14 cellular contexts compared by ENCODE assay signal in the genomic region with DNA sequence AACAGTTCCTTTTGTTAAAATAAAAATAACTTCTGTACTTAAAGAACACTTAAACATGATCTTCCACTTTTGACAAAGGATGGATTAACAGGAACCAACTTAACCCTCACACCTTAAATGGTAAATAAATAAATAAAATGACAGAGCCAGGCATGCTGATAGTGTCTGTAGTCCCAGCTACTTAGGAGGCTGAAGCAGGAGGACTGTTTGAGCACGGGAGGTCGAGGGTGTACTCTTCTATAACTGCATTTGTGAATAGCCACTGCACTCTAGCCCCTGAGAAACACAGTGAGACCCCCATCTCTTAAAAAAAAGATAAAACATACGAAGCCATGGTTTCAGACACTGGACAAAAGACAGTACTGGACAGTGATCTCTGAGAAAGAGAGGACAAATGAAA. TPM values are rescaled to one million over a fixed set of nuclear protein-coding genes. Genes with fewer than 3 reads are reported as not detected.
DNase-seq lines count a peak whose midpoint lies in the region; ATAC-seq and TF ChIP-seq lines count a peak whose summit lies in the region.
"Had no signal": no experiment of that assay in that cellular context is flagged by ENCODE, and none has a peak within 500 bp of the region (broad histone marks: within the 10 kb centered on the region; RNA-seq: fewer than 3 reads in every experiment).

No MANE protein-coding gene starts in this region.

- POLR2A ChIA-PET in PC-9 (lab: Charles Lee; ENCODE audit: unreplicated experiment) = no interaction called here

- H3K27ac Mint-ChIP-seq in H9 (peak overlapping the region; percentile 5 to 67 (median 6); a peak in 5 of 7 replicates), endodermal cell (peak overlapping the region; percentile 62), nephron (peak overlapping the region; percentile 31 to 82 (median 52))
- no peak overlapping the region for H3K27ac Mint-ChIP-seq in activated naive CD8-positive, alpha-beta T cell treated with anti-CD3 and anti-CD28 coated beads, Interleukin-2, amount 50 U/mL, for 24 hours

- no peak overlapping the region for H3K18ac ChIP-seq in H9 (ENCODE audit: insufficient read length, low read depth, low read length)

- H2BK15ac ChIP-seq in H9 (ENCODE audit: low read depth, low read length) = no peak overlapping the region

- H3K4ac ChIP-seq in H9 (ENCODE audit: low read depth, low read length) = no peak overlapping the region

- H3K9me3 ChIP-seq in H9 (ENCODE audit: control insufficient read depth, low read depth, low read length) (no peaks in the 10 kb centered on the region), PC-9 (ENCODE audit: insufficient read depth, low read depth) (peaks cover 14% of the 10 kb centered on the region), endodermal cell (ENCODE audit: control insufficient read depth, low read length) (peaks cover 45% of the 10 kb centered on the region), sigmoid colon (peaks cover 0 to 4% (median 0%) of the 10 kb centered on the region in 4 donors)

- BruUV-seq in PC-9 (replicated peaks; lab: Mats Ljungman, UMichigan) = no TSS peak

- H2BK12ac ChIP-seq in H9 (ENCODE audit: insufficient read length, low read depth, low read length) = no peak overlapping the region

- peaks cover 15 to 31% (median 27%) of the 10 kb centered on the region in 3 experiments for H3K36me3 Mint-ChIP-seq in H9 (ENCODE audit: insufficient read depth in 1 of 3, low read depth in 3 of 3)
- H3K36me3 Mint-ChIP-seq in endodermal cell (ENCODE audit: low read depth) = peaks cover 55% of the 10 kb centered on the region
- peaks cover 78% of the 10 kb centered on the region for H3K36me3 Mint-ChIP-seq in nephron (ENCODE audit: low read depth)
- peaks cover 41% of the 10 kb centered on the region for H3K36me3 Mint-ChIP-seq in activated naive CD8-positive, alpha-beta T cell treated with anti-CD3 and anti-CD28 coated beads, Interleukin-2, amount 50 U/mL, for 24 hours (ENCODE audit: low read depth)

- H2AK5ac ChIP-seq in H9 (ENCODE audit: insufficient read length, low read length) = no peak overlapping the region

- H3K14ac ChIP-seq in H9 (ENCODE audit: insufficient read depth, low read length) = no peak overlapping the region

- H3K36me3 ChIP-seq in PC-9 (ENCODE audit: low read depth) (peaks cover 59% of the 10 kb centered on the region), endodermal cell (ENCODE audit: control insufficient read depth, insufficient read depth, low read length) (peaks cover 41% of the 10 kb centered on the region), sigmoid colon (peaks cover 0 to 10% (median 0%) of the 10 kb centered on the region in 4 donors)

- TF ChIP-seq EP300 in sigmoid colon (IDR thresholded peaks at IDR 0.05) = no peak

- H3K56ac ChIP-seq in H9 (ENCODE audit: insufficient read length, low read depth, low read length) = no peak overlapping the region

- no peak overlapping the region for H4K8ac ChIP-seq in H9 (replicated peaks; ENCODE audit: insufficient read length, low read depth, low read length)

- H3K23me2 ChIP-seq in H9 (ENCODE audit: insufficient read length, low read depth, low read length, poor library complexity, severe bottlenecking) = no peaks in the 10 kb centered on the region

- peaks cover 6 to 17% of the 10 kb centered on the region in 2 experiments; a peak in 3 of 4 replicates for H3K4me1 Mint-ChIP-seq in H9
- peaks cover 25% of the 10 kb centered on the region for H3K4me1 Mint-ChIP-seq in endodermal cell
- H3K4me1 Mint-ChIP-seq in nephron = peaks cover 14% of the 10 kb centered on the region
- peaks cover 23% of the 10 kb centered on the region for H3K4me1 Mint-ChIP-seq in activated naive CD8-positive, alpha-beta T cell treated with anti-CD3 and anti-CD28 coated beads, Interleukin-2, amount 50 U/mL, for 24 hours

- TF ChIP-seq POLR2A in sigmoid colon (IDR thresholded peaks at IDR 0.05) = no peak

- no peak for TF ChIP-seq CTCF in H9 (conservative IDR thresholded peaks at IDR 0.05)
- TF ChIP-seq CTCF in PC-9 (conservative IDR thresholded peaks at IDR 0.05) = no peak
- TF ChIP-seq CTCF in endodermal cell (conservative IDR thresholded peaks at IDR 0.05) = no peak
- TF ChIP-seq CTCF in nephron (IDR thresholded peaks at IDR 0.05; ENCODE audit: unreplicated experiment in 3 of 3) = no peak
- TF ChIP-seq CTCF in sigmoid colon (IDR thresholded peaks at IDR 0.05) = no peak

- H2AFZ ChIP-seq in H9 (ENCODE audit: low read length) (no peak overlapping the region), PC-9 (no peak overlapping the region)

- no peaks in the 10 kb centered on the region for H3K9me2 ChIP-seq in PC-9 (ENCODE audit: insufficient read depth)

- no peaks in the 10 kb centered on the region for H3K27me3 Mint-ChIP-seq in H9 (ENCODE audit: low read depth)
- no peaks in the 10 kb centered on the region for H3K27me3 Mint-ChIP-seq in endodermal cell (ENCODE audit: insufficient read depth)
- H3K27me3 Mint-ChIP-seq in nephron (ENCODE audit: low read depth) = no peaks in the 10 kb centered on the region
- H3K27me3 Mint-ChIP-seq in activated naive CD8-positive, alpha-beta T cell treated with anti-CD3 and anti-CD28 coated beads, Interleukin-2, amount 50 U/mL, for 24 hours = no peaks in the 10 kb centered on the region

- H3T11ph ChIP-seq in H9 (ENCODE audit: low read length) = no peak overlapping the region

- H3K27me3 ChIP-seq in H9 (ENCODE audit: insufficient read depth, low read length) = no peaks in the 10 kb centered on the region
- H3K27me3 ChIP-seq in PC-9 (ENCODE audit: insufficient read depth, low read depth) = no peaks in the 10 kb centered on the region
- H3K27me3 ChIP-seq in endodermal cell (ENCODE audit: control insufficient read depth, insufficient read depth, low read length, poor library complexity, severe bottlenecking) = no peaks in the 10 kb centered on the region
- H3K27me3 ChIP-seq in sigmoid colon = no peaks in the 10 kb centered on the region
- H3K27me3 ChIP-seq: BLaER1 treated with 17β-estradiol and CSF1 and Interleukin-3, amounts not matched to agents 10 nM and 100 nM; Peyer's patch had no signal

- H3K23ac ChIP-seq in H9 (ENCODE audit: insufficient read length, low read depth, low read length) = no peak overlapping the region

- H3K4me3 Mint-ChIP-seq in H9 (no peak overlapping the region), endodermal cell (no peak overlapping the region), nephron (no peak overlapping the region)
- no peak overlapping the region for H3K4me3 Mint-ChIP-seq in activated naive CD8-positive, alpha-beta T cell treated with anti-CD3 and anti-CD28 coated beads, Interleukin-2, amount 50 U/mL, for 24 hours

- no peak overlapping the region for H3K9ac ChIP-seq in H9 (ENCODE audit: extremely low read depth, insufficient read length, low read length)
- no peak overlapping the region for H3K9ac ChIP-seq in endodermal cell (ENCODE audit: extremely low read depth, low read length, poor library complexity, severe bottlenecking)
- H3K9ac ChIP-seq: BLaER1 treated with 17β-estradiol and CSF1 and Interleukin-3, amounts not matched to agents 10 nM and 100 nM had no signal

- no peak overlapping the region for H2BK20ac ChIP-seq in H9 (ENCODE audit: low read depth, low read length, poor library complexity, severe bottlenecking)

- no peak overlapping the region for H4K5ac ChIP-seq in H9 (ENCODE audit: insufficient read length, low read depth, low read length)

- H3K4me1 ChIP-seq in H9 (ENCODE audit: insufficient read depth, low read length) (no peaks in the 10 kb centered on the region), PC-9 (replicated peaks; ENCODE audit: insufficient read depth) (no peaks in the 10 kb centered on the region), endodermal cell (ENCODE audit: control insufficient read depth, insufficient read depth, low read length) (peaks cover 3% of the 10 kb centered on the region), sigmoid colon (peaks cover 0 to 29% (median 24%) of the 10 kb centered on the region in 4 donors)

- H2BK5ac ChIP-seq in H9 (ENCODE audit: insufficient read length, low read length) = no peak overlapping the region

- DNase-seq in H9 (no peak), PC-9 (no peak), endodermal cell (no peak), sigmoid colon (no peak)
- no peak for DNase-seq in stimulated activated naive CD8-positive, alpha-beta T cell treated with anti-CD3 and anti-CD28 coated beads, Interleukin-15, Interleukin-2, amounts not matched to agents 100 U/mL and 50 U/mL, for 24 hours
- no peak for DNase-seq in activated naive CD8-positive, alpha-beta T cell treated with anti-CD3 and anti-CD28 coated beads, Interleukin-2, amount 50 U/mL, for 24 hours
- DNase-seq: NCI-H1436, NCI-H2029 treated with DMSO at 0.1 percent for 48 hours, NCI-H510A, NCI-H82, Peyer's patch, SHP77 had no signal

- H3K4me3 ChIP-seq in PC-9 (no peak overlapping the region), endodermal cell (ENCODE audit: low read length) (no peak overlapping the region), sigmoid colon (no peak overlapping the region)
- H3K4me3 ChIP-seq: BLaER1 treated with 17β-estradiol and CSF1 and Interleukin-3, amounts not matched to agents 10 nM and 100 nM; Peyer's patch had no signal

- peaks cover 11 to 17% of the 10 kb centered on the region in 2 experiments for H3K9me3 Mint-ChIP-seq in H9
- H3K9me3 Mint-ChIP-seq in endodermal cell = peaks cover 31% of the 10 kb centered on the region
- peaks cover 30% of the 10 kb centered on the region for H3K9me3 Mint-ChIP-seq in nephron
- H3K9me3 Mint-ChIP-seq in activated naive CD8-positive, alpha-beta T cell treated with anti-CD3 and anti-CD28 coated beads, Interleukin-2, amount 50 U/mL, for 24 hours = peaks cover 22% of the 10 kb centered on the region

- H3K4me2 ChIP-seq in H9 (ENCODE audit: insufficient read depth, insufficient read length, low read length) (no peak overlapping the region), PC-9 (no peak overlapping the region)

- peaks cover 48% of the 10 kb centered on the region for H3F3A ChIP-seq in PC-9 (ENCODE audit: insufficient read depth, low read depth)

- intact Hi-C loops in PC-9 (cut with micrococcal nuclease; ENCODE audit: unreplicated experiment) (no loop called here), sigmoid colon (cut with DNase I) (no loop called here)

- H3K79me2 ChIP-seq in H9 (ENCODE audit: insufficient read depth, low read length) = peaks cover 5% of the 10 kb centered on the region
- peaks cover 92% of the 10 kb centered on the region for H3K79me2 ChIP-seq in PC-9 (ENCODE audit: low read depth)

- H4K91ac ChIP-seq in H9 (ENCODE audit: insufficient read length, low read depth, low read length) = no peak overlapping the region

- no peak for ATAC-seq in stimulated activated naive CD8-positive, alpha-beta T cell treated with anti-CD3 and anti-CD28 coated beads, Interleukin-15, Interleukin-2, amounts not matched to agents 100 U/mL and 50 U/mL, for 24 hours
- ATAC-seq in activated naive CD8-positive, alpha-beta T cell treated with anti-CD3 and anti-CD28 coated beads, Interleukin-2, amount 50 U/mL, for 24 hours = no peak

- H2BK120ac ChIP-seq in H9 (ENCODE audit: low read depth, low read length, poor library complexity, severe bottlenecking) = no peak overlapping the region

- H3K27ac ChIP-seq in H9 (ENCODE audit: insufficient read length, low read depth, low read length) = no peak overlapping the region
- peak overlapping the region; percentile 34; the same call in 1 of the 2 replicates for H3K27ac ChIP-seq in PC-9
- no peak overlapping the region for H3K27ac ChIP-seq in endodermal cell (ENCODE audit: low read depth, low read length)
- H3K27ac ChIP-seq in sigmoid colon = no peak overlapping the region
- H3K27ac ChIP-seq: BLaER1 treated with 17β-estradiol and CSF1 and Interleukin-3, amounts not matched to agents 10 nM and 100 nM; Peyer's patch had no signal

- WGBS in H9 (ENCODE audit: extremely low coverage, insufficient read length, low lambda C conversion rate) = no CpG with 5 or more reads among the region's 3 CpGs
- WGBS in endodermal cell (ENCODE audit: insufficient coverage in 1 of 2, insufficient read length in 1 of 2), 2 experiments = 93% methylated on average over 3 of the region's 3 CpGs; no CpG with 5 or more reads in 1 of the 2 experiments
- 94 to 97% methylated on average over 3 of the region's 3 CpGs for WGBS in sigmoid colon, 2 donors

- peaks cover 4% of the 10 kb centered on the region for H3K79me1 ChIP-seq in H9 (ENCODE audit: insufficient read depth, low read depth, low read length, poor library complexity, severe bottlenecking)

- CTCF ChIA-PET in PC-9 (lab: Charles Lee) = no interaction called here

- H4K20me1 ChIP-seq in H9 (ENCODE audit: control insufficient read depth, insufficient read depth, insufficient read length) (no peaks in the 10 kb centered on the region), PC-9 (ENCODE audit: insufficient read depth) (peaks cover 36% of the 10 kb centered on the region)

RNA-seq across cellular contexts. Expression of a gene that starts 17.5 kb away (rescaled TPM):
- total RNA-seq in H9 (2021) (97.5 and 106 TPM in 2 replicates), PC-9 (2021) (157 and 167 TPM in 2 replicates), endodermal cell (100 to 1,000 TPM in 1 of 2 donors, 10 to 100 TPM in 1; 85.8 to 116 TPM), sigmoid colon (100 to 1,000 TPM; 126 to 163 (median 153) TPM)
- 84.2 TPM for polyA plus RNA-seq in endodermal cell (2013, experiment 1 of 2)
- polyA plus RNA-seq in endodermal cell (2013, experiment 2 of 2) = 85.3 TPM
- 10 to 100 TPM; 29.4 to 33.6 (median 33.3) TPM for polyA plus RNA-seq in sigmoid colon
